In the genomic region with DNA sequence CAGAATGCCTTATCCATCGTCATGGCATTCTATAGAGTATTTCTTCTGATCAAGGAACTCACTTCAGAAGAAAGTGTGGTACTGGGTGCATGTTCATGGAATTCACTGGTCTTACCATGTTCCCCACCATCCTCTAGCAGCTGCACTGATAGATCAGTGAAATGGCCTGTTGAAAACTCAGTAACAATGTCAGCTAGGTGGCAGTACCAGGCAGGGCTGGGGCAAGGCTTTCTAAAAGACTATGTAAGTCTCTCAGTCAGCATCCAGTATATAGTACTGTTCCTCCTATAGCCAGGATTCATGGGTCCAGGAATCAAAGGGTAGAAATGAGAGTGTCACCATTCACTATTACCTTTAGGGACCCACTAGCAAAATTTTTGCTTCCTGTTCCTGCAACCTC, we compare ENCODE assay signal across 11 cellular contexts. TPM values are rescaled to one million over a fixed set of nuclear protein-coding genes. Genes with fewer than 3 reads are reported as not detected.
DNase-seq lines count a peak whose midpoint lies in the region; TF ChIP-seq lines count a peak whose summit lies in the region.
"Had no signal": no experiment of that assay in that cellular context is flagged by ENCODE, and none has a peak within 500 bp of the region (broad histone marks: within the 10 kb centered on the region; RNA-seq: fewer than 3 reads in every experiment).

No MANE protein-coding gene starts in this region.

- H3K4me1 ChIP-seq in BE2C, result no peaks in the 10 kb centered on the region
- H3K4me1 ChIP-seq in liver (ENCODE audit: control insufficient read depth in 4 of 4, insufficient read depth in 4 of 4, low read length in 3 of 4), result no peaks in the 10 kb centered on the region
- H3K4me1 ChIP-seq in tibial nerve, result no peaks in the 10 kb centered on the region

- no peak overlapping the region for H3K9ac ChIP-seq in liver (ENCODE audit: low read depth in 1 of 2, low read length in 2 of 2)

- WGBS in liver, result 88% methylated on average over 1 of the region's 1 CpG
- WGBS in tibial nerve, 2 donors, result 100% methylated on average over 1 of the region's 1 CpG

- TF ChIP-seq CTCF in BE2C (IDR thresholded peaks at IDR 0.05; ENCODE audit: low read depth, low read length), result peak; percentile 65
- TF ChIP-seq CTCF in liver (IDR thresholded peaks at IDR 0.05; ENCODE audit: low read depth, low read length, missing input control), result no peak
- TF ChIP-seq CTCF in tibial nerve (IDR thresholded peaks at IDR 0.05), result peak in 2 of 5 experiments; percentile 12 to 42

- H3K9me3 Mint-ChIP-seq in activated T-cell treated with anti-CD3 and anti-CD28 coated beads, Interleukin-2, amount 50 U/mL, for 24 hours, result no peaks in the 10 kb centered on the region
- no peaks in the 10 kb centered on the region for H3K9me3 Mint-ChIP-seq in activated T-helper 1 cell treated with anti-CD3 and anti-CD28 coated beads, Interleukin-12 subunit alpha, Interleukin-12 subunit beta, Interleukin-2, Interleukin-4 antibody, amounts not matched to agents 30 ng/mL and 10 ng/mL and 1 ng/mL, durations not matched to agents 14 hours and 24 hours and 36 hours
- H3K9me3 Mint-ChIP-seq: immature natural killer cell had no signal

- no peaks in the 10 kb centered on the region for H3K36me3 Mint-ChIP-seq in activated T-cell treated with anti-CD3 and anti-CD28 coated beads, Interleukin-2, amount 50 U/mL, for 24 hours (ENCODE audit: low read depth)
- no peaks in the 10 kb centered on the region for H3K36me3 Mint-ChIP-seq in activated T-helper 1 cell treated with anti-CD3 and anti-CD28 coated beads, Interleukin-12 subunit alpha, Interleukin-12 subunit beta, Interleukin-2, Interleukin-4 antibody, amounts not matched to agents 30 ng/mL and 10 ng/mL and 1 ng/mL, durations not matched to agents 14 hours and 24 hours and 36 hours (ENCODE audit: low read depth)
- H3K36me3 Mint-ChIP-seq: immature natural killer cell had no signal

- H3K9me3 ChIP-seq in BE2C (no peaks in the 10 kb centered on the region), MG63 (no peaks in the 10 kb centered on the region), liver (ENCODE audit: control insufficient read depth in 4 of 4, low read length in 3 of 4) (no peaks in the 10 kb centered on the region), tibial nerve (no peaks in the 10 kb centered on the region)
- H3K9me3 ChIP-seq: HAP-1 had no signal

- H3K4me1 Mint-ChIP-seq in activated T-cell treated with anti-CD3 and anti-CD28 coated beads, Interleukin-2, amount 50 U/mL, for 24 hours (ENCODE audit: low read depth), result peaks cover 2% of the 10 kb centered on the region
- no peaks in the 10 kb centered on the region for H3K4me1 Mint-ChIP-seq in activated T-helper 1 cell treated with anti-CD3 and anti-CD28 coated beads, Interleukin-12 subunit alpha, Interleukin-12 subunit beta, Interleukin-2, Interleukin-4 antibody, amounts not matched to agents 30 ng/mL and 10 ng/mL and 1 ng/mL, durations not matched to agents 14 hours and 24 hours and 36 hours (ENCODE audit: low read depth)

- no peak for TF ChIP-seq EP300 in tibial nerve (IDR thresholded peaks at IDR 0.05)

- H3K36me3 ChIP-seq in BE2C (no peaks in the 10 kb centered on the region), MG63 (no peaks in the 10 kb centered on the region), liver (ENCODE audit: control insufficient read depth in 4 of 4, insufficient read depth in 3 of 4, low read depth in 1 of 4, low read length in 3 of 4) (no peaks in the 10 kb centered on the region), tibial nerve (no peaks in the 10 kb centered on the region)
- H3K36me3 ChIP-seq: HAP-1 had no signal

- H3K4me3 ChIP-seq in BE2C (ENCODE audit: low read depth, low read length) (no peak overlapping the region), MG63 (no peak overlapping the region), liver (ENCODE audit: low read depth in 1 of 3, low read length in 3 of 3) (no peak overlapping the region), tibial nerve (no peak overlapping the region)
- H3K4me3 ChIP-seq: HAP-1 had no signal

- H3K27ac ChIP-seq in liver (ENCODE audit: low read depth in 1 of 2, low read length in 2 of 2) (no peak overlapping the region), tibial nerve (no peak overlapping the region)

- H3K27me3 ChIP-seq in BE2C, result no peaks in the 10 kb centered on the region
- H3K27me3 ChIP-seq in MG63, result no peaks in the 10 kb centered on the region
- no peaks in the 10 kb centered on the region for H3K27me3 ChIP-seq in liver (ENCODE audit: control insufficient read depth in 4 of 4, insufficient read depth in 4 of 4, low read length in 3 of 4)
- no peaks in the 10 kb centered on the region for H3K27me3 ChIP-seq in tibial nerve

- H3K27ac Mint-ChIP-seq in activated T-cell treated with anti-CD3 and anti-CD28 coated beads, Interleukin-2, amount 50 U/mL, for 24 hours, result no peak overlapping the region
- H3K27ac Mint-ChIP-seq in activated T-helper 1 cell treated with anti-CD3 and anti-CD28 coated beads, Interleukin-12 subunit alpha, Interleukin-12 subunit beta, Interleukin-2, Interleukin-4 antibody, amounts not matched to agents 30 ng/mL and 10 ng/mL and 1 ng/mL, durations not matched to agents 14 hours and 24 hours and 36 hours, result no peak overlapping the region
- H3K27ac Mint-ChIP-seq: immature natural killer cell had no signal

- no peak for TF ChIP-seq POLR2A in tibial nerve (IDR thresholded peaks at IDR 0.05)

- DNase-seq in BE2C (peak; percentile 40), MG63 (peak; percentile 19), dermis blood vessel endothelial cell (peak; percentile 67), tibial nerve (ENCODE audit: low spot score in 2 of 2) (no peak), hippocampal formation (lab: John Stamatoyannopoulos, UW) (no peak)
- DNase-seq in activated T-cell treated with anti-CD3 and anti-CD28 coated beads, Interleukin-2, amount 50 U/mL, for 24 hours, result no peak
- no peak for DNase-seq in activated T-helper 1 cell treated with anti-CD3 and anti-CD28 coated beads, Interleukin-12 subunit alpha, Interleukin-12 subunit beta, Interleukin-2, Interleukin-4 antibody, amounts not matched to agents 30 ng/mL and 10 ng/mL and 1 ng/mL, durations not matched to agents 14 hours and 24 hours and 36 hours (ENCODE audit: low spot score)
- DNase-seq: immature natural killer cell, NCI-H1694 had no signal

- H3K4me3 Mint-ChIP-seq in activated T-cell treated with anti-CD3 and anti-CD28 coated beads, Interleukin-2, amount 50 U/mL, for 24 hours, result no peak overlapping the region
- no peak overlapping the region for H3K4me3 Mint-ChIP-seq in activated T-helper 1 cell treated with anti-CD3 and anti-CD28 coated beads, Interleukin-12 subunit alpha, Interleukin-12 subunit beta, Interleukin-2, Interleukin-4 antibody, amounts not matched to agents 30 ng/mL and 10 ng/mL and 1 ng/mL, durations not matched to agents 14 hours and 24 hours and 36 hours
- H3K4me3 Mint-ChIP-seq: immature natural killer cell had no signal

- TF ChIP-seq RAD21 in liver (IDR thresholded peaks at IDR 0.05), result peak; percentile 57 to 59

- H3K27me3 Mint-ChIP-seq in activated T-cell treated with anti-CD3 and anti-CD28 coated beads, Interleukin-2, amount 50 U/mL, for 24 hours, result no peaks in the 10 kb centered on the region
- no peaks in the 10 kb centered on the region for H3K27me3 Mint-ChIP-seq in activated T-helper 1 cell treated with anti-CD3 and anti-CD28 coated beads, Interleukin-12 subunit alpha, Interleukin-12 subunit beta, Interleukin-2, Interleukin-4 antibody, amounts not matched to agents 30 ng/mL and 10 ng/mL and 1 ng/mL, durations not matched to agents 14 hours and 24 hours and 36 hours (ENCODE audit: insufficient read depth)

- intact Hi-C loops in activated T-helper 1 cell treated with anti-CD3 and anti-CD28 coated beads, Interleukin-12 subunit alpha, Interleukin-12 subunit beta, Interleukin-2, Interleukin-4 antibody, amounts not matched to agents 30 ng/mL and 10 ng/mL and 1 ng/mL, durations not matched to agents 14 hours and 24 hours and 36 hours (cut with micrococcal nuclease), result no loop called here

TF ChIP-seq in liver, 16 proteins besides CTCF, POLR2A, EP300 and RAD21:
- no peak for TF ChIP-seq EGR1 (IDR thresholded peaks at IDR 0.05; ENCODE audit: low read depth in 2 of 2)
- no peak for TF ChIP-seq TAF1 (conservative IDR thresholded peaks at IDR 0.05)
- no peak for TF ChIP-seq NR2F2 (IDR thresholded peaks at IDR 0.05)
- TF ChIP-seq JUND (IDR thresholded peaks at IDR 0.05), result no peak
- TF ChIP-seq GABPA (IDR thresholded peaks at IDR 0.05 in 1 of 2, conservative IDR thresholded peaks at IDR 0.05 in 1 of 2), result no peak
- TF ChIP-seq HNF4G (IDR thresholded peaks at IDR 0.05), result no peak
- TF ChIP-seq, protein P1, sequence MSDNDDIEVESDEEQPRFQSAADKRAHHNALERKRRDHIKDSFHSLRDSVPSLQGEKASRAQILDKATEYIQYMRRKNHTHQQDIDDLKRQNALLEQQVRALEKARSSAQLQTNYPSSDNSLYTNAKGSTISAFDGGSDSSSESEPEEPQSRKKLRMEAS (IDR thresholded peaks at IDR 0.05), result no peak

RNA-seq across cellular contexts. Expression of a gene that starts 15.8 kb away (rescaled TPM):
- 34.9 TPM for polyA plus RNA-seq in BE2C (2012; ENCODE audit: insufficient read depth, insufficient read length, low read depth)
- 8.1 and 18.7 TPM in 2 replicates for total RNA-seq in MG63 (2014; rRNA removed; shearing (Covaris generic); ENCODE audit: low replicate concordance)
- 220 and 258 TPM in 2 replicates for total RNA-seq in dermis blood vessel endothelial cell
- 10 to 100 TPM; 18.7 to 31.9 TPM for total RNA-seq in liver
- 10 to 100 TPM in 1 of 2 donors, 1 to 10 TPM in 1; 7.4 to 14.8 TPM for polyA plus RNA-seq in liver
- total RNA-seq in tibial nerve, result 10 to 100 TPM; 26.4 to 62.7 (median 40.7) TPM
- total RNA-seq in activated T-helper 1 cell treated with anti-CD3 and anti-CD28 coated beads, Interleukin-12 subunit alpha, Interleukin-12 subunit beta, Interleukin-2, Interleukin-4 antibody, amounts not matched to agents 30 ng/mL and 10 ng/mL and 1 ng/mL, durations not matched to agents 14 hours and 24 hours and 36 hours, result not detected in 2 replicates

Comparison
In these comparisons a context has a peak if more than half of its experiments do, and no peak if none do; other contexts are left out.
1. DNase-seq: peak in BE2C (single experiment), MG63 (single experiment) and dermis blood vessel endothelial cell (single experiment); none in tibial nerve (0 of 2), activated T-cell treated with anti-CD3 and anti-CD28 coated beads, Interleukin-2, amount 50 U/mL, for 24 hours (single experiment), activated T-helper 1 cell treated with anti-CD3 and anti-CD28 coated beads, Interleukin-12 subunit alpha, Interleukin-12 subunit beta, Interleukin-2, Interleukin-4 antibody, amounts not matched to agents 30 ng/mL and 10 ng/mL and 1 ng/mL, durations not matched to agents 14 hours and 24 hours and 36 hours (single experiment) and hippocampal formation (0 of 2).